28 cellular contexts compared by ENCODE assay signal in the genomic region with DNA sequence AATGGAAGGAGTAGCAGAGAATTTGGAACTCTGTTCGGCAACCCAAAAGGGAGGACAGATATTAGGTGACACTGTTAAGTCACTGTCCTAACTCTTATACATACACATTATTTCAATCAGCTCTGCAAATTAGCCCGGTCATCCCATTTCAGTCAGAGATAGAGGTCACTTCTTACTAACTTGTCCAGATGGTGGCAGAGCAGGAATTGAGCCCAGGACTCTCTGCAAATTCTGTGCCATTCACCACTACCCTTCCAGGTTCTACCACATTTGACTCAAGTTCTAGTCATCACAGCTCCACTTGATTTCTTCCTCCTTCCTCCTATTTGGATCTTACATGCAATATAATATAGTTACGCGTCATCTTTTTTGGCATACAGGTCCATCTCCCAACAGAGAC.
"Had no signal": no experiment of that assay in that cellular context is flagged by ENCODE, and none has a peak within 500 bp of the region (broad histone marks: within the 10 kb centered on the region; RNA-seq: fewer than 3 reads in every experiment).

No MANE protein-coding gene starts in this region.

- ATAC-seq: activated naive CD4-positive, alpha-beta T cell treated with anti-CD3 and anti-CD28 coated beads, Interleukin-2, amount 50 U/mL, for 72 hours; activated T-cell treated with anti-CD3 and anti-CD28 coated beads, Interleukin-2, amount 50 U/mL, for 72 hours; foreskin keratinocyte; gastrocnemius medialis; heart left ventricle; WTC11 had no signal

- H3K27ac ChIP-seq: brain microvascular endothelial cell, coronary artery, dorsolateral prefrontal cortex, esophagus muscularis mucosa, foreskin keratinocyte, gastrocnemius medialis, heart left ventricle, VCaP had no signal

- H3K36me3 ChIP-seq: brain microvascular endothelial cell, esophagus muscularis mucosa, gastrocnemius medialis, heart left ventricle had no signal

- H3K4me3 ChIP-seq: coronary artery, dorsolateral prefrontal cortex, esophagus muscularis mucosa, gastrocnemius medialis, heart left ventricle had no signal

- DNase-seq: activated CD4-positive, alpha-beta memory T cell treated with anti-CD3 and anti-CD28 coated beads, Interleukin-2, amount 10 ng/mL, durations not matched to agents 7 days and 5 days; activated CD4-positive, alpha-beta T cell treated with anti-CD3 and anti-CD28 coated beads for 1 hour; activated CD4-positive, alpha-beta T cell treated with anti-CD3 and anti-CD28 coated beads for 4 hours; activated CD4-positive, alpha-beta T cell treated with anti-CD3 and anti-CD28 coated beads, Interleukin-2, amount 10 ng/mL, durations not matched to agents 7 days and 5 days; activated CD4-positive, alpha-beta T cell treated with anti-CD3 and anti-CD28 coated beads, Interleukin-2, amount 50 U/mL, for 4 hours; activated CD8-positive, alpha-beta memory T cell treated with anti-CD3 and anti-CD28 coated beads, Interleukin-2, amount 50 U/mL, for 48 hours; activated gamma-delta T cell; activated naive CD4-positive, alpha-beta T cell; activated naive CD4-positive, alpha-beta T cell treated with anti-CD3 and anti-CD28 coated beads, Interleukin-2, amount 10 ng/mL, durations not matched to agents 7 days and 5 days; activated naive CD8-positive, alpha-beta T cell treated with anti-CD3 and anti-CD28 coated beads, Interleukin-2, amount 10 ng/mL, durations not matched to agents 7 days and 5 days; activated T-cell treated with anti-CD3 and anti-CD28 coated beads for 4 hours; activated T-cell treated with anti-CD3 and anti-CD28 coated beads, Interleukin-2, amount 50 U/mL, for 24 hours; activated T-cell treated with anti-CD3 and anti-CD28 coated beads, Interleukin-2, amount 50 U/mL, for 72 hours; brain microvascular endothelial cell; dorsolateral prefrontal cortex; effector memory CD4-positive, alpha-beta T cell; endodermal cell; erythroblast; foreskin keratinocyte; gastrocnemius medialis; glutamatergic neuron; heart left ventricle; T-helper 2 cell had no signal

- H3K4me1 ChIP-seq: esophagus muscularis mucosa, foreskin keratinocyte, gastrocnemius medialis, heart left ventricle had no signal

- H3K27me3 ChIP-seq: brain microvascular endothelial cell, foreskin keratinocyte had no signal

- H3K9me3 ChIP-seq: esophagus muscularis mucosa, gastrocnemius medialis, heart left ventricle had no signal
